Comparison of ENCODE assay signal across 8 cellular contexts in genomic region chr14:99605299-99605961, GRCh38. TPM values are rescaled to one million over a fixed set of nuclear protein-coding genes. Genes with fewer than 3 reads are reported as not detected.
DNase-seq lines count a peak whose midpoint lies in the region; ATAC-seq and TF ChIP-seq lines count a peak whose summit lies in the region.

No MANE protein-coding gene starts in this region.

- H4K20me1 ChIP-seq in DND-41 (ENCODE audit: insufficient read depth, low read length) = peaks cover 34% of the 10 kb centered on the region

- H3K9me3 ChIP-seq in DND-41 (ENCODE audit: insufficient read depth, low read length, severe bottlenecking) = no peaks in the 10 kb centered on the region
- H3K9me3 ChIP-seq in effector memory CD4-positive, alpha-beta T cell (ENCODE audit: control insufficient read depth, low read length) = no peaks in the 10 kb centered on the region
- H3K9me3 ChIP-seq in mesodermal cell (ENCODE audit: control insufficient read depth, low read length) = no peaks in the 10 kb centered on the region

- peak overlapping the region; percentile 98 for H3K9ac ChIP-seq in DND-41 (ENCODE audit: low read depth, low read length)

- peak overlapping the region; percentile 99 for H2AFZ ChIP-seq in DND-41 (ENCODE audit: low read depth, low read length)

- ATAC-seq in DND-41 (ENCODE audit: insufficient read depth, low read depth) = peak; percentile 44
- ATAC-seq in HG03354 (IDR thresholded peaks at IDR 0.05; ENCODE audit: poor library complexity, severe bottlenecking, unreplicated experiment) = peak; percentile 41

- H3K79me2 ChIP-seq in DND-41 (ENCODE audit: insufficient read depth, low read length) = peaks cover 35% of the 10 kb centered on the region

- DNase-seq in DND-41 = peak; percentile 87
- DNase-seq in NCI-H748 (lab: John Stamatoyannopoulos, UW; ENCODE audit: unreplicated experiment) = peak; percentile 92
- peak; percentile 40 to 72 for DNase-seq in activated CD8-positive, alpha-beta memory T cell treated with anti-CD3 and anti-CD28 coated beads for 1 hour (ENCODE audit: extremely low read depth in 1 of 2, low read depth in 1 of 2)
- DNase-seq in effector memory CD4-positive, alpha-beta T cell = peak; percentile 71 to 73 (median 72)
- DNase-seq in stimulated activated CD8-positive, alpha-beta memory T cell treated with anti-CD3 and anti-CD28 coated beads, Interleukin-2, amount 100 ng/mL, for 1 hour (ENCODE audit: low read depth in 2 of 2) = peak; percentile 64 to 65
- no peak for DNase-seq in mesenteric fat pad (ENCODE audit: low spot score)

- H3K27ac ChIP-seq in DND-41 (ENCODE audit: low read length) (peak overlapping the region; percentile 90), mesodermal cell (ENCODE audit: low read depth, low read length, severe bottlenecking) (peak overlapping the region; percentile 89)
- peak overlapping the region; percentile 84 for H3K27ac ChIP-seq in effector memory CD4-positive, alpha-beta T cell (ENCODE audit: insufficient read depth, low read length, poor library complexity, severe bottlenecking)

- H3K4me2 ChIP-seq in DND-41 (ENCODE audit: insufficient read depth, low read length) = peak overlapping the region; percentile 81

- peaks cover 47% of the 10 kb centered on the region for H3K4me1 ChIP-seq in DND-41 (ENCODE audit: insufficient read depth, low read length)
- H3K4me1 ChIP-seq in effector memory CD4-positive, alpha-beta T cell (ENCODE audit: control insufficient read depth, insufficient read depth, low read length, poor library complexity, severe bottlenecking) = peaks cover 15% of the 10 kb centered on the region
- peaks cover 23% of the 10 kb centered on the region for H3K4me1 ChIP-seq in mesodermal cell (ENCODE audit: control insufficient read depth, insufficient read depth, low read length, poor library complexity, severe bottlenecking)

- H3K4me3 ChIP-seq in DND-41 (ENCODE audit: low read depth in 1 of 2, low read length in 2 of 2) (peak overlapping the region; percentile 95 to 99), mesodermal cell (ENCODE audit: extremely low read depth, insufficient read depth, low read length, poor library complexity, severe bottlenecking) (peak overlapping the region; percentile 66)
- peak overlapping the region; percentile 98 for H3K4me3 ChIP-seq in effector memory CD4-positive, alpha-beta T cell (ENCODE audit: insufficient read depth, low read depth, low read length, poor library complexity, severe bottlenecking)

- WGBS in mesodermal cell (ENCODE audit: insufficient coverage in 2 of 2), 2 experiments = 3 to 5% methylated on average over 21 to 37 of the region's 38 CpGs

- TF ChIP-seq CTCF in DND-41 (IDR thresholded peaks at IDR 0.05; ENCODE audit: borderline replicate concordance, extremely low read depth, low read length, poor library complexity, severe bottlenecking) = no peak

- H3K36me3 ChIP-seq in DND-41 (ENCODE audit: insufficient read depth, low read length) (no peaks in the 10 kb centered on the region), mesodermal cell (ENCODE audit: control insufficient read depth, insufficient read depth, low read length) (no peaks in the 10 kb centered on the region)
- H3K36me3 ChIP-seq in effector memory CD4-positive, alpha-beta T cell (ENCODE audit: control insufficient read depth, insufficient read depth, low read length) = no peaks in the 10 kb centered on the region

- H3K27me3 ChIP-seq in DND-41 (ENCODE audit: insufficient read depth, low read length, poor library complexity) = no peaks in the 10 kb centered on the region
- no peaks in the 10 kb centered on the region for H3K27me3 ChIP-seq in effector memory CD4-positive, alpha-beta T cell (replicated peaks; ENCODE audit: control insufficient read depth, insufficient read depth, low read length, poor library complexity, severe bottlenecking)

RNA-seq across cellular contexts. Expression of gene CCDC85C, which starts 1.4 kb away (rescaled TPM):
- polyA plus RNA-seq in mesodermal cell (2013, experiment 1 of 2) = 16.8 TPM
- polyA plus RNA-seq in mesodermal cell (2013, experiment 2 of 2) = 17.4 TPM
- 5.2 TPM for total RNA-seq in mesenteric fat pad

RNA-seq across cellular contexts. Expression of gene HHIPL1, which starts 39.5 kb away (rescaled TPM):
- polyA plus RNA-seq in mesodermal cell (2013, experiment 1 of 2) = 1.9 TPM
- polyA plus RNA-seq in mesodermal cell (2013, experiment 2 of 2) = 1.9 TPM
- total RNA-seq in mesenteric fat pad = 3.8 TPM
